2 cellular contexts compared by ENCODE assay signal in the genomic region with DNA sequence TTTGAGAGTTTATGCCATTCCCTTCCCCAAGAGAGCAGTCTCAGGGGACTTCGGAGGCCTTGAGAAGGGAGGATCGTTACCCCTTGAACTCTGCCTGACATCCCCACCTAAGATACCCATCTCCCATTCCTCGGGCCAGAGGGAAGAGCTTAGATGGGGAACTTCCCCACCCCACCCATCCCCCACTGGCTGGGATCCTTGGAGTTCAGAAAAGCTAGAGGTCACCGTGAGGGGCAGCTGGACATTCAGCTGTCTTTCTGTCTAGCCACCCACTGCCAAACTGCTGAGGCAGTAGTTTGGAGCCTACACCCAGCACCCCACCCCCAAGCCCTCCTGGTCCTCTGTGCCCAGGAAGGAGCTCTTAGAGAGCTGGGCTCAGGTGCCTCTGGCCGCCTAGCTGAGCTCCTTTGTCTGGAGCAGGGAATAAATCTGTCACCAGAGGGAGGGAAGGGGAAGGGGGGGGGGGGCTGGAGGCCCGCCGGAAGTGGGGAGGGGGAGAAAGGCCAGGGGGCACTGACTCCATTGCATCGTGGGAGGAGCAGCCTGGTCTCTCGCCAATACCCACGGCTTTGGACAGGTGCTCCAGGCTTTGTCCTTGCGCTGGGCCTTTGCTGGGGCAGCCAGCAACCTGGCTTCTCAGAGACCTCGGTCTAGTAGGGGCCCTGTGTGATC.
TF ChIP-seq lines count a peak whose summit lies in the region.

No MANE protein-coding gene starts in this region.

TF ChIP-seq in IMR-90, 13 proteins besides CTCF, POLR2A, EP300 and RAD21:
- TF ChIP-seq RFX5 (IDR thresholded peaks at IDR 0.05; ENCODE audit: low read depth, low read length), result no peak
- TF ChIP-seq BHLHE40 (IDR thresholded peaks at IDR 0.05; ENCODE audit: low read depth, low read length), result no peak
- TF ChIP-seq SMC3 (IDR thresholded peaks at IDR 0.05; ENCODE audit: low read depth, low read length), result no peak
- no peak for TF ChIP-seq MXI1 (IDR thresholded peaks at IDR 0.05; ENCODE audit: borderline replicate concordance, low read depth, low read length)
- TF ChIP-seq MAZ (IDR thresholded peaks at IDR 0.05; ENCODE audit: borderline replicate concordance, low read depth, low read length), result no peak
- TF ChIP-seq, protein P1, sequence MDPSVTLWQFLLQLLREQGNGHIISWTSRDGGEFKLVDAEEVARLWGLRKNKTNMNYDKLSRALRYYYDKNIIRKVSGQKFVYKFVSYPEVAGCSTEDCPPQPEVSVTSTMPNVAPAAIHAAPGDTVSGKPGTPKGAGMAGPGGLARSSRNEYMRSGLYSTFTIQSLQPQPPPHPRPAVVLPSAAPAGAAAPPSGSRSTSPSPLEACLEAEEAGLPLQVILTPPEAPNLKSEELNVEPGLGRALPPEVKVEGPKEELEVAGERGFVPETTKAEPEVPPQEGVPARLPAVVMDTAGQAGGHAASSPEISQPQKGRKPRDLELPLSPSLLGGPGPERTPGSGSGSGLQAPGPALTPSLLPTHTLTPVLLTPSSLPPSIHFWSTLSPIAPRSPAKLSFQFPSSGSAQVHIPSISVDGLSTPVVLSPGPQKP (IDR thresholded peaks at IDR 0.05; ENCODE audit: borderline replicate concordance, low read depth, low read length), result no peak
- TF ChIP-seq MAFK (IDR thresholded peaks at IDR 0.05; ENCODE audit: low read depth, low read length), result no peak
- TF ChIP-seq RCOR1 (IDR thresholded peaks at IDR 0.05; ENCODE audit: insufficient replicate concordance, low read length), result no peak
- no peak for TF ChIP-seq NFE2L2 (IDR thresholded peaks at IDR 0.05; ENCODE audit: low read depth, low read length)

TF ChIP-seq in neural cell, 6 proteins besides CTCF, POLR2A, EP300 and RAD21:
- TF ChIP-seq POLR2AphosphoS5 (IDR thresholded peaks at IDR 0.05) (no peak), MXI1 (conservative IDR thresholded peaks at IDR 0.05; ENCODE audit: poor library complexity, severe bottlenecking) (no peak), SMC3 (conservative IDR thresholded peaks at IDR 0.05; ENCODE audit: poor library complexity) (no peak), EZH2 (IDR thresholded peaks at IDR 0.05; ENCODE audit: borderline replicate concordance, insufficient read depth, low read length, poor library complexity, severe bottlenecking) (no peak), TAF1 (IDR thresholded peaks at IDR 0.05; ENCODE audit: low read depth) (no peak)
- TF ChIP-seq, protein P2, sequence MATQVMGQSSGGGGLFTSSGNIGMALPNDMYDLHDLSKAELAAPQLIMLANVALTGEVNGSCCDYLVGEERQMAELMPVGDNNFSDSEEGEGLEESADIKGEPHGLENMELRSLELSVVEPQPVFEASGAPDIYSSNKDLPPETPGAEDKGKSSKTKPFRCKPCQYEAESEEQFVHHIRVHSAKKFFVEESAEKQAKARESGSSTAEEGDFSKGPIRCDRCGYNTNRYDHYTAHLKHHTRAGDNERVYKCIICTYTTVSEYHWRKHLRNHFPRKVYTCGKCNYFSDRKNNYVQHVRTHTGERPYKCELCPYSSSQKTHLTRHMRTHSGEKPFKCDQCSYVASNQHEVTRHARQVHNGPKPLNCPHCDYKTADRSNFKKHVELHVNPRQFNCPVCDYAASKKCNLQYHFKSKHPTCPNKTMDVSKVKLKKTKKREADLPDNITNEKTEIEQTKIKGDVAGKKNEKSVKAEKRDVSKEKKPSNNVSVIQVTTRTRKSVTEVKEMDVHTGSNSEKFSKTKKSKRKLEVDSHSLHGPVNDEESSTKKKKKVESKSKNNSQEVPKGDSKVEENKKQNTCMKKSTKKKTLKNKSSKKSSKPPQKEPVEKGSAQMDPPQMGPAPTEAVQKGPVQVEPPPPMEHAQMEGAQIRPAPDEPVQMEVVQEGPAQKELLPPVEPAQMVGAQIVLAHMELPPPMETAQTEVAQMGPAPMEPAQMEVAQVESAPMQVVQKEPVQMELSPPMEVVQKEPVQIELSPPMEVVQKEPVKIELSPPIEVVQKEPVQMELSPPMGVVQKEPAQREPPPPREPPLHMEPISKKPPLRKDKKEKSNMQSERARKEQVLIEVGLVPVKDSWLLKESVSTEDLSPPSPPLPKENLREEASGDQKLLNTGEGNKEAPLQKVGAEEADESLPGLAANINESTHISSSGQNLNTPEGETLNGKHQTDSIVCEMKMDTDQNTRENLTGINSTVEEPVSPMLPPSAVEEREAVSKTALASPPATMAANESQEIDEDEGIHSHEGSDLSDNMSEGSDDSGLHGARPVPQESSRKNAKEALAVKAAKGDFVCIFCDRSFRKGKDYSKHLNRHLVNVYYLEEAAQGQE (IDR thresholded peaks at IDR 0.05; ENCODE audit: borderline replicate concordance), result no peak
